9 cellular contexts compared by ENCODE assay signal in the genomic region with DNA sequence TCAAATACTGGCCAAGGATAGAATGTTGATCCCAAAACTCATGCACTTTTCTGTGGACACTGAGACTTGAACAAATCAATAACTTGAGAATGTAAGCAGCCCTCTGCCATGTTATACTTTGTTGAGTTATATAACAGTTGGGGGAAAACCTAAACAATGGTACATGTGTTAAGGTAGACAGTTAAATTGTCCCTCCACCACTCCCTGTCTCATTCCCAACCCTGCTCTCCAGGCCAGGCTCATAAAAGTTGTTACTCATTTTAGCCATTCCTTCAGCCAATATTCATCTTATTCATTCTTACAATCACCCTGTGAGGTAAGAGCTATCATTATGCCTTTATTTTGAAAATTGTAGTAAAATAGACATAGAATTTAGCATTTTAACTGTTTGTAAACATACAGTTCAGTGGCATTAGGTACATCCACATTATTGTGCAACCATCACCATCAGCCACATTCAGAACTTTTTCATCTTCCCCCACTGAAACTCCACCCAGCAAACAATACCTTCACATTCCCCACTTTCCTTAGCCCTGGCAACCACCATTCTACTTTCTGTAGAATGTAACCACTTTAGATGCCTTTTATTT. TPM values are rescaled to one million over a fixed set of nuclear protein-coding genes. Genes with fewer than 3 reads are reported as not detected.
DNase-seq lines count a peak whose midpoint lies in the region; ATAC-seq and TF ChIP-seq lines count a peak whose summit lies in the region.
"Had no signal": no experiment of that assay in that cellular context is flagged by ENCODE, and none has a peak within 500 bp of the region (broad histone marks: within the 10 kb centered on the region; RNA-seq: fewer than 3 reads in every experiment).

No MANE protein-coding gene starts in this region.

- CTCF ChIA-PET in Caco-2 (lab: Charles Lee) = no interaction called here

- TF ChIP-seq CTCF in Caco-2 (IDR thresholded peaks at IDR 0.05; ENCODE audit: insufficient read depth in 1 of 2, low read depth in 1 of 2, low read length in 1 of 2, severe bottlenecking in 1 of 2, unreplicated experiment in 1 of 2) = no peak

- H3K27me3 Mint-ChIP-seq in Caco-2 (ENCODE audit: insufficient read depth, unreplicated experiment) = no peaks in the 10 kb centered on the region

- peak overlapping the region; percentile 99 for H3K27ac ChIP-seq in SK-N-MC
- peak overlapping the region in 20 of 21 experiments; percentile 8 to 90 (median 82) for H3K27ac ChIP-seq in skin epidermis

- BruUV-seq in Caco-2 (replicated peaks; lab: Mats Ljungman, UMichigan) = no TSS peak

- H3K9ac ChIP-seq in SK-N-MC (ENCODE audit: insufficient read length) = peak overlapping the region; percentile 35

- DNase-seq in ELR (ENCODE audit: low read depth) = peak; percentile 77
- DNase-seq in SK-N-MC (ENCODE audit: low read depth, low spot score) = no peak
- DNase-seq in fibroblast of peridontal ligament (ENCODE audit: extremely low read depth) = peak; percentile 56
- DNase-seq in stimulated activated effector memory CD8-positive, alpha-beta T cell treated with anti-CD3 and anti-CD28 coated beads, Interleukin-12 subunit alpha, Interleukin-12 subunit beta, amount 100 ng/mL, for 72 hours (ENCODE audit: low spot score in 2 of 2) = no peak
- no peak for DNase-seq in Caco-2
- no peak for DNase-seq in pons (ENCODE audit: low spot score)
- no peak for DNase-seq in DMS79 treated with DMSO at 0.1 percent for 48 hours (lab: John Stamatoyannopoulos, UW)

- peaks cover 4% of the 10 kb centered on the region; the same call in 1 of the 2 replicates for H3K4me1 ChIP-seq in Caco-2

- no peak for ATAC-seq in stimulated activated effector memory CD8-positive, alpha-beta T cell treated with anti-CD3 and anti-CD28 coated beads, Interleukin-12 subunit alpha, Interleukin-12 subunit beta, amount 100 ng/mL, for 72 hours
- ATAC-seq: WTC11 had no signal

- no peaks in the 10 kb centered on the region for H3K9me3 Mint-ChIP-seq in stimulated activated effector memory CD8-positive, alpha-beta T cell treated with anti-CD3 and anti-CD28 coated beads, Interleukin-12 subunit alpha, Interleukin-12 subunit beta, amount 100 ng/mL, for 72 hours
- H3K9me3 Mint-ChIP-seq in Caco-2 (ENCODE audit: unreplicated experiment) = peaks cover 11% of the 10 kb centered on the region

- H3K4me1 Mint-ChIP-seq in stimulated activated effector memory CD8-positive, alpha-beta T cell treated with anti-CD3 and anti-CD28 coated beads, Interleukin-12 subunit alpha, Interleukin-12 subunit beta, amount 100 ng/mL, for 72 hours = peaks cover 42% of the 10 kb centered on the region
- H3K4me1 Mint-ChIP-seq in Caco-2 (ENCODE audit: low read depth, unreplicated experiment) = peaks cover 12% of the 10 kb centered on the region

- no peak overlapping the region for H3K27ac Mint-ChIP-seq in stimulated activated effector memory CD8-positive, alpha-beta T cell treated with anti-CD3 and anti-CD28 coated beads, Interleukin-12 subunit alpha, Interleukin-12 subunit beta, amount 100 ng/mL, for 72 hours
- no peak overlapping the region for H3K27ac Mint-ChIP-seq in Caco-2 (ENCODE audit: unreplicated experiment)
- H3K27ac Mint-ChIP-seq: WTC11 had no signal

- H3K27me3 ChIP-seq in Caco-2 (replicated peaks; ENCODE audit: control insufficient read depth, insufficient read depth, low read length) = no peaks in the 10 kb centered on the region

- no peak overlapping the region for H3K4me3 Mint-ChIP-seq in stimulated activated effector memory CD8-positive, alpha-beta T cell treated with anti-CD3 and anti-CD28 coated beads, Interleukin-12 subunit alpha, Interleukin-12 subunit beta, amount 100 ng/mL, for 72 hours
- H3K4me3 Mint-ChIP-seq in Caco-2 (ENCODE audit: unreplicated experiment) = no peak overlapping the region
- H3K4me3 Mint-ChIP-seq: WTC11 had no signal

- H3K4me3 ChIP-seq in SK-N-MC = peak overlapping the region; percentile 76
- H3K4me3 ChIP-seq in skin epidermis = no peak overlapping the region
- H3K4me3 ChIP-seq in Caco-2 (ENCODE audit: low read depth, low read length) = no peak overlapping the region

- peaks cover 5% of the 10 kb centered on the region for H3K36me3 Mint-ChIP-seq in stimulated activated effector memory CD8-positive, alpha-beta T cell treated with anti-CD3 and anti-CD28 coated beads, Interleukin-12 subunit alpha, Interleukin-12 subunit beta, amount 100 ng/mL, for 72 hours
- no peaks in the 10 kb centered on the region for H3K36me3 Mint-ChIP-seq in Caco-2 (ENCODE audit: insufficient read depth, unreplicated experiment)

- H3K9me3 ChIP-seq in SK-N-MC (ENCODE audit: low read depth, low read length) = peaks cover 5% of the 10 kb centered on the region; the same call in 1 of the 2 replicates
- no peaks in the 10 kb centered on the region for H3K9me3 ChIP-seq in Caco-2

- intact Hi-C loops in Caco-2 (cut with micrococcal nuclease; ENCODE audit: unreplicated experiment) = no loop called here

- POLR2A ChIA-PET in Caco-2 (lab: Charles Lee) = no interaction called here

- H3K36me3 ChIP-seq in SK-N-MC (ENCODE audit: insufficient read depth, low read length) = no peaks in the 10 kb centered on the region
- no peaks in the 10 kb centered on the region for H3K36me3 ChIP-seq in Caco-2 (ENCODE audit: control insufficient read depth, insufficient read depth, low read length)

RNA-seq across cellular contexts. Expression of a gene that starts 38.2 kb away (rescaled TPM):
- total RNA-seq in Caco-2 (2022) = 13.0 and 17.4 TPM in 2 replicates

RNA-seq across cellular contexts. Expression of a gene that starts 40.0 kb away (rescaled TPM):
- total RNA-seq in Caco-2 (2022) = 101 and 113 TPM in 2 replicates

Comparison
In these comparisons a context has a peak if more than half of its experiments do, and no peak if none do; other contexts are left out.
1. DNase-seq: peak in ELR (single experiment) and fibroblast of peridontal ligament (single experiment); none in SK-N-MC (single experiment), stimulated activated effector memory CD8-positive, alpha-beta T cell treated with anti-CD3 and anti-CD28 coated beads, Interleukin-12 subunit alpha, Interleukin-12 subunit beta, amount 100 ng/mL, for 72 hours (0 of 2), Caco-2 (0 of 2), pons (single experiment) and DMS79 treated with DMSO at 0.1 percent for 48 hours (single experiment).